In genomic region chr11:20973959-20974358, GRCh38 we compare ENCODE assay signal across 1 cellular context.
TF ChIP-seq lines count a peak whose summit lies in the region.

No MANE protein-coding gene starts in this region.

TF ChIP-seq in GM23338, 12 proteins besides CTCF, POLR2A, EP300 and RAD21 (continued from another document):
- TF ChIP-seq REST (IDR thresholded peaks at IDR 0.05; ENCODE audit: unreplicated experiment) (peak; percentile 82), STAT1 (IDR thresholded peaks at IDR 0.05; ENCODE audit: unreplicated experiment) (no peak)
- TF ChIP-seq, protein P1, sequence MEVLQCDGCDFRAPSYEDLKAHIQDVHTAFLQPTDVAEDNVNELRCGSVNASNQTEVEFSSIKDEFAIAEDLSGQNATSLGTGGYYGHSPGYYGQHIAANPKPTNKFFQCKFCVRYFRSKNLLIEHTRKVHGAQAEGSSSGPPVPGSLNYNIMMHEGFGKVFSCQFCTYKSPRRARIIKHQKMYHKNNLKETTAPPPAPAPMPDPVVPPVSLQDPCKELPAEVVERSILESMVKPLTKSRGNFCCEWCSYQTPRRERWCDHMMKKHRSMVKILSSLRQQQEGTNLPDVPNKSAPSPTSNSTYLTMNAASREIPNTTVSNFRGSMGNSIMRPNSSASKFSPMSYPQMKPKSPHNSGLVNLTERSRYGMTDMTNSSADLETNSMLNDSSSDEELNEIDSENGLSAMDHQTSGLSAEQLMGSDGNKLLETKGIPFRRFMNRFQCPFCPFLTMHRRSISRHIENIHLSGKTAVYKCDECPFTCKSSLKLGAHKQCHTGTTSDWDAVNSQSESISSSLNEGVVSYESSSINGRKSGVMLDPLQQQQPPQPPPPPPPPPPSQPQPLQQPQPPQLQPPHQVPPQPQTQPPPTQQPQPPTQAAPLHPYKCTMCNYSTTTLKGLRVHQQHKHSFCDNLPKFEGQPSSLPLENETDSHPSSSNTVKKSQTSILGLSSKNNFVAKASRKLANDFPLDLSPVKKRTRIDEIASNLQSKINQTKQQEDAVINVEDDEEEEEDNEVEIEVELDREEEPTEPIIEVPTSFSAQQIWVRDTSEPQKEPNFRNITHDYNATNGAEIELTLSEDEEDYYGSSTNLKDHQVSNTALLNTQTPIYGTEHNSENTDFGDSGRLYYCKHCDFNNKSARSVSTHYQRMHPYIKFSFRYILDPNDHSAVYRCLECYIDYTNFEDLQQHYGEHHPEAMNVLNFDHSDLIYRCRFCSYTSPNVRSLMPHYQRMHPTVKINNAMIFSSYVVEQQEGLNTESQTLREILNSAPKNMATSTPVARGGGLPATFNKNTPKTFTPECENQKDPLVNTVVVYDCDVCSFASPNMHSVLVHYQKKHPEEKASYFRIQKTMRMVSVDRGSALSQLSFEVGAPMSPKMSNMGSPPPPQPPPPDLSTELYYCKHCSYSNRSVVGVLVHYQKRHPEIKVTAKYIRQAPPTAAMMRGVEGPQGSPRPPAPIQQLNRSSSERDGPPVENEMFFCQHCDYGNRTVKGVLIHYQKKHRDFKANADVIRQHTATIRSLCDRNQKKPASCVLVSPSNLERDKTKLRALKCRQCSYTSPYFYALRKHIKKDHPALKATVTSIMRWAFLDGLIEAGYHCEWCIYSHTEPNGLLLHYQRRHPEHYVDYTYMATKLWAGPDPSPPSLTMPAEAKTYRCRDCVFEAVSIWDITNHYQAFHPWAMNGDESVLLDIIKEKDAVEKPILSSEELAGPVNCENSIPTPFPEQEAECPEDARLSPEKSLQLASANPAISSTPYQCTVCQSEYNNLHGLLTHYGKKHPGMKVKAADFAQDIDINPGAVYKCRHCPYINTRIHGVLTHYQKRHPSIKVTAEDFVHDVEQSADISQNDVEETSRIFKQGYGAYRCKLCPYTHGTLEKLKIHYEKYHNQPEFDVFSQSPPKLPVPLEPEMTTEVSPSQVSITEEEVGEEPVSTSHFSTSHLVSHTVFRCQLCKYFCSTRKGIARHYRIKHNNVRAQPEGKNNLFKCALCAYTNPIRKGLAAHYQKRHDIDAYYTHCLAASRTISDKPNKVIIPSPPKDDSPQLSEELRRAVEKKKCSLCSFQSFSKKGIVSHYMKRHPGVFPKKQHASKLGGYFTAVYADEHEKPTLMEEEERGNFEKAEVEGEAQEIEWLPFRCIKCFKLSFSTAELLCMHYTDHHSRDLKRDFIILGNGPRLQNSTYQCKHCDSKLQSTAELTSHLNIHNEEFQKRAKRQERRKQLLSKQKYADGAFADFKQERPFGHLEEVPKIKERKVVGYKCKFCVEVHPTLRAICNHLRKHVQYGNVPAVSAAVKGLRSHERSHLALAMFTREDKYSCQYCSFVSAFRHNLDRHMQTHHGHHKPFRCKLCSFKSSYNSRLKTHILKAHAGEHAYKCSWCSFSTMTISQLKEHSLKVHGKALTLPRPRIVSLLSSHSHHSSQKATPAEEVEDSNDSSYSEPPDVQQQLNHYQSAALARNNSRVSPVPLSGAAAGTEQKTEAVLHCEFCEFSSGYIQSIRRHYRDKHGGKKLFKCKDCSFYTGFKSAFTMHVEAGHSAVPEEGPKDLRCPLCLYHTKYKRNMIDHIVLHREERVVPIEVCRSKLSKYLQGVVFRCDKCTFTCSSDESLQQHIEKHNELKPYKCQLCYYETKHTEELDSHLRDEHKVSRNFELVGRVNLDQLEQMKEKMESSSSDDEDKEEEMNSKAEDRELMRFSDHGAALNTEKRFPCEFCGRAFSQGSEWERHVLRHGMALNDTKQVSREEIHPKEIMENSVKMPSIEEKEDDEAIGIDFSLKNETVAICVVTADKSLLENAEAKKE (CRISPR knock-in tag; IDR thresholded peaks at IDR 0.05), result no peak
